7 cellular contexts compared by ENCODE assay signal in the genomic region with DNA sequence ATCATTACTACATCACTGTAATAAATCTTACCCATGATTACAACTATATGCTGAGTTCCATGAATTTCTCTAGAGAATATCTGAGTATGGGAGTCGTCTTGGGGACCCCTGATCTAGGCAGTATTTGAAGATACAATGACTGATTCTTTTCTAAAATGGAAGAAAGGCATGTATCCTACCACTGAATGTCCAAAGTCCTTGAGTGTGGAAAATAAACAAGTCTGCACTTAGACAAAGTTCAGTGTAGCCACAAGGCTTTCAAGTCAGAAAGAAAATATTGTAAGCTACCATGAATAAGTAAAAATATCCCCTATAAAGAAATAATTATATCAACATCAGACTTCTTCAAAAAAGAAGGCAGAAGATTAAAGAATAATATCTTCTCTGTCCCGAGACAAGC.
"Had no signal": no experiment of that assay in that cellular context is flagged by ENCODE, and none has a peak within 500 bp of the region (broad histone marks: within the 10 kb centered on the region; RNA-seq: fewer than 3 reads in every experiment).

No MANE protein-coding gene starts in this region.

- H3K27ac Mint-ChIP-seq: IgD-negative memory B cell had no signal

- H3K4me3 ChIP-seq: K562 had no signal

- DNase-seq: IMR-90, KBM-7, KG1 had no signal

- H3K27ac ChIP-seq: HL-60 had no signal

- H3K4me3 Mint-ChIP-seq: IgD-negative memory B cell had no signal

- H3K27me3 Mint-ChIP-seq: IgD-negative memory B cell had no signal

- FAIRE-seq: HTR-8/SVneo, K562 had no signal

- ATAC-seq: K562 had no signal

- H3K4me1 Mint-ChIP-seq: IgD-negative memory B cell had no signal
